In genomic region chr1:86517336-86517735, GRCh38 we compare ENCODE assay signal across 26 cellular contexts. TPM values are rescaled to one million over a fixed set of nuclear protein-coding genes. Genes with fewer than 3 reads are reported as not detected.
DNase-seq lines count a peak whose midpoint lies in the region; ATAC-seq and TF ChIP-seq lines count a peak whose summit lies in the region.
"Had no signal": no experiment of that assay in that cellular context is flagged by ENCODE, and none has a peak within 500 bp of the region (broad histone marks: within the 10 kb centered on the region; RNA-seq: fewer than 3 reads in every experiment).

No MANE protein-coding gene starts in this region.

- H3K9me2 ChIP-seq in PC-9 (ENCODE audit: insufficient read depth) (peaks cover 3% of the 10 kb centered on the region; the same call in 1 of the 2 replicates), OCI-LY7 (ENCODE audit: insufficient read depth, low read length) (no peaks in the 10 kb centered on the region)

- no peaks in the 10 kb centered on the region for H4K20me1 ChIP-seq in PC-9 (ENCODE audit: insufficient read depth)
- H4K20me1 ChIP-seq in OCI-LY7 (ENCODE audit: insufficient read depth, low read length), result no peaks in the 10 kb centered on the region

- no peaks in the 10 kb centered on the region for H3K79me2 ChIP-seq in PC-9 (ENCODE audit: low read depth)
- H3K79me2 ChIP-seq in OCI-LY7 (ENCODE audit: insufficient read depth, low read depth, low read length), result no peaks in the 10 kb centered on the region

- no peak overlapping the region for H3K4me2 ChIP-seq in PC-9
- no peak overlapping the region for H3K4me2 ChIP-seq in OCI-LY7 (ENCODE audit: low read length)
- H3K4me2 ChIP-seq: A549 had no signal

- POLR2A ChIA-PET in PC-9 (lab: Charles Lee; ENCODE audit: unreplicated experiment), result no interaction called here
- POLR2A ChIA-PET in OCI-LY7 (lab: Charles Lee), result interaction anchor here (1.6 kb wide), 1 partner anchor 8 kb away, joined by 4 read pairs; no protein-coding TSS in a partner anchor

- TF ChIP-seq CTCF in PC-9 (conservative IDR thresholded peaks at IDR 0.05), result no peak
- no peak for TF ChIP-seq CTCF in OCI-LY7 (conservative IDR thresholded peaks at IDR 0.05; ENCODE audit: low read length)

- intact Hi-C loops in PC-9 (cut with micrococcal nuclease; ENCODE audit: unreplicated experiment) (no loop called here), OCI-LY7 (cut with micrococcal nuclease; ENCODE audit: unreplicated experiment) (loop anchor here (5.0 kb wide), 1 partner anchor 175 kb away; no protein-coding TSS in a partner anchor)

- H3K27ac ChIP-seq in PC-9 (peak overlapping the region; percentile 28; the same call in 1 of the 2 replicates), mesodermal cell (ENCODE audit: low read depth, low read length, severe bottlenecking) (peak overlapping the region; percentile 43), OCI-LY7 (ENCODE audit: low read depth, low read length, poor library complexity, severe bottlenecking) (no peak overlapping the region)
- H3K27ac ChIP-seq: A549, cardiac muscle cell, upper lobe of left lung had no signal

- peak; percentile 62 for DNase-seq in DMS53 treated with DMSO at 0.1 percent for 48 hours (lab: John Stamatoyannopoulos, UW; ENCODE audit: unreplicated experiment)
- DNase-seq in PC-9, result peak; percentile 38 to 85
- DNase-seq in stimulated activated naive CD4-positive, alpha-beta T cell treated with Interleukin-2 at 50 U/mL for 16 hours (lab: John Stamatoyannopoulos, UW), result no peak
- DNase-seq in OCI-LY7 (ENCODE audit: low spot score), result no peak
- DNase-seq in NCI-H345 treated with DMSO at 0.1 percent for 48 hours (lab: John Stamatoyannopoulos, UW; ENCODE audit: unreplicated experiment), result no peak
- DNase-seq: activated CD4-positive, alpha-beta memory T cell treated with anti-CD3 and anti-CD28 coated beads, Interleukin-2, amount 10 ng/mL, durations not matched to agents 7 days and 5 days; activated CD4-positive, CD25-positive, alpha-beta regulatory T cell; activated T-cell treated with anti-CD3 and anti-CD28 coated beads for 4 hours; foreskin melanocyte; hypothalamus; NCI-H1694 treated with DMSO at 0.1 percent for 48 hours; NCI-H2227 treated with DMSO at 0.1 percent for 48 hours; stimulated activated CD4-positive, alpha-beta T cell treated with anti-CD3 and anti-CD28 coated beads, Interleukin-4, amount 100 ng/mL, for 24 hours; stimulated activated naive CD8-positive, alpha-beta T cell treated with anti-CD3 and anti-CD28 coated beads, Interleukin-15, amount 100 ng/mL, for 72 hours; upper lobe of left lung had no signal

- no peaks in the 10 kb centered on the region for H3K36me3 ChIP-seq in PC-9 (ENCODE audit: low read depth)
- H3K36me3 ChIP-seq in mesodermal cell (ENCODE audit: control insufficient read depth, insufficient read depth, low read length), result no peaks in the 10 kb centered on the region
- H3K36me3 ChIP-seq in OCI-LY7 (ENCODE audit: insufficient read depth, low read length), result no peaks in the 10 kb centered on the region
- H3K36me3 ChIP-seq: cardiac muscle cell, upper lobe of left lung had no signal

- H2AFZ ChIP-seq in PC-9 (no peak overlapping the region), OCI-LY7 (ENCODE audit: low read length) (no peak overlapping the region)

- no peaks in the 10 kb centered on the region; the same call in 1 of the 2 replicates for H3K9me3 ChIP-seq in PC-9 (ENCODE audit: insufficient read depth, low read depth)
- H3K9me3 ChIP-seq in mesodermal cell (ENCODE audit: control insufficient read depth, low read length), result no peaks in the 10 kb centered on the region
- H3K9me3 ChIP-seq in OCI-LY7 (ENCODE audit: low read length), result no peaks in the 10 kb centered on the region
- H3K9me3 ChIP-seq: A549, upper lobe of left lung had no signal

- ATAC-seq in esophagus mucosa, result peak; percentile 93
- ATAC-seq in activated CD4-positive, CD25-positive, alpha-beta regulatory T cell treated with anti-CD3 and anti-CD28 coated beads, Interleukin-2, amount 50 U/mL, for 24 hours, result no peak
- ATAC-seq: A549; Panc1; stimulated activated naive CD8-positive, alpha-beta T cell treated with anti-CD3 and anti-CD28 coated beads, Interleukin-15, amount 100 ng/mL, for 72 hours had no signal

- no CpG with 5 or more reads among the region's 1 CpG for WGBS in mesodermal cell (ENCODE audit: insufficient coverage in 2 of 2), 2 experiments

- H3K27me3 ChIP-seq in PC-9 (ENCODE audit: insufficient read depth, low read depth), result no peaks in the 10 kb centered on the region
- H3K27me3 ChIP-seq: cardiac muscle cell, upper lobe of left lung had no signal

- CTCF ChIA-PET in PC-9 (lab: Charles Lee), result no interaction called here
- CTCF ChIA-PET in OCI-LY7 (lab: Charles Lee; ENCODE audit: unreplicated experiment), result no interaction called here

- H3K4me3 ChIP-seq in PC-9, result no peak overlapping the region
- H3K4me3 ChIP-seq in mesodermal cell (ENCODE audit: extremely low read depth, insufficient read depth, low read length, poor library complexity, severe bottlenecking), result no peak overlapping the region
- no peak overlapping the region for H3K4me3 ChIP-seq in OCI-LY7 (ENCODE audit: low read depth, low read length, poor library complexity, severe bottlenecking)
- H3K4me3 ChIP-seq: A549, cardiac muscle cell, upper lobe of left lung had no signal

- no peaks in the 10 kb centered on the region for H3F3A ChIP-seq in PC-9 (ENCODE audit: insufficient read depth, low read depth)

- BruUV-seq in PC-9 (replicated peaks; lab: Mats Ljungman, UMichigan), result no TSS peak
- no TSS peak for BruUV-seq in OCI-LY7 (replicated peaks; lab: Mats Ljungman, UMichigan)

- H3K4me1 ChIP-seq in PC-9 (replicated peaks; ENCODE audit: insufficient read depth) (peaks cover 12% of the 10 kb centered on the region), mesodermal cell (ENCODE audit: control insufficient read depth, insufficient read depth, low read length, poor library complexity, severe bottlenecking) (peaks cover 6% of the 10 kb centered on the region), OCI-LY7 (ENCODE audit: insufficient read depth, low read length, poor library complexity, severe bottlenecking) (no peaks in the 10 kb centered on the region)
- H3K4me1 ChIP-seq: A549, upper lobe of left lung had no signal

RNA-seq across cellular contexts. Expression of gene CLCA4, which starts 29.5 kb away (rescaled TPM):
- not detected in 2 replicates for total RNA-seq in PC-9 (2021)
- total RNA-seq in esophagus mucosa, result 230 TPM
- polyA plus RNA-seq in mesodermal cell (2013, experiment 1 of 2), result not detected
- not detected for polyA plus RNA-seq in mesodermal cell (2013, experiment 2 of 2)
- total RNA-seq in OCI-LY7 (2014; rRNA removed; shearing (Covaris generic)), result not detected in 2 replicates
- not detected in 2 replicates for total RNA-seq in OCI-LY7 (2022)
- total RNA-seq: activated CD4-positive, alpha-beta memory T cell treated with anti-CD3 and anti-CD28 coated beads, Interleukin-2, amount 10 ng/mL, durations not matched to agents 7 days and 5 days; cardiac muscle cell; endothelial cell of umbilical vein; G401; SK-MEL-5 had no signal
- polyA plus RNA-seq: A549, BJ, cardiac muscle cell, endothelial cell of umbilical vein had no signal

RNA-seq across cellular contexts. Expression of gene CLCA1, which starts 48.6 kb away (rescaled TPM):
- total RNA-seq in PC-9 (2021), result not detected in 2 replicates
- 0.08 TPM for total RNA-seq in esophagus mucosa
- not detected for polyA plus RNA-seq in mesodermal cell (2013, experiment 1 of 2)
- not detected for polyA plus RNA-seq in mesodermal cell (2013, experiment 2 of 2)
- total RNA-seq in OCI-LY7 (2014; rRNA removed; shearing (Covaris generic)), result not detected in 2 replicates
- total RNA-seq in OCI-LY7 (2022), result not detected in 2 replicates
- total RNA-seq: activated CD4-positive, alpha-beta memory T cell treated with anti-CD3 and anti-CD28 coated beads, Interleukin-2, amount 10 ng/mL, durations not matched to agents 7 days and 5 days; cardiac muscle cell; endothelial cell of umbilical vein; G401; pulmonary artery endothelial cell; SK-MEL-5 had no signal
- polyA plus RNA-seq: A549, BJ, cardiac muscle cell, endothelial cell of umbilical vein had no signal

Comparison
In these comparisons a context has a peak if more than half of its experiments do, and no peak if none do; other contexts are left out.
1. DNase-seq: peak in DMS53 treated with DMSO at 0.1 percent for 48 hours (single experiment) and PC-9 (2 of 2); none in stimulated activated naive CD4-positive, alpha-beta T cell treated with Interleukin-2 at 50 U/mL for 16 hours (single experiment), OCI-LY7 (single experiment) and NCI-H345 treated with DMSO at 0.1 percent for 48 hours (single experiment).
2. RNA of gene CLCA4, which starts 29.5 kb away (total RNA-seq): 230 TPM in esophagus mucosa (single experiment); not detected in PC-9 and not detected in OCI-LY7; every median in the first group is over 100 times any median in the second.